20 cellular contexts compared by ENCODE assay signal in genomic region chr13:98350746-98351330, GRCh38.
"Had no signal": no experiment of that assay in that cellular context is flagged by ENCODE, and none has a peak within 500 bp of the region (broad histone marks: within the 10 kb centered on the region; RNA-seq: fewer than 3 reads in every experiment).

No MANE protein-coding gene starts in this region.

- H3K9me3 Mint-ChIP-seq: activated naive CD8-positive, alpha-beta T cell treated with anti-CD3 and anti-CD28 coated beads for 36 hours; immature natural killer cell; naive thymus-derived CD8-positive, alpha-beta T cell; T-helper 2 cell treated with Interferon-gamma antibody and Interleukin-4, amounts not matched to agents 5 μg/mL and 100 μg/mL, for 36 hours had no signal

- DNase-seq: activated CD4-positive, alpha-beta T cell treated with anti-CD3 and anti-CD28 coated beads for 36 hours; activated CD4-positive, alpha-beta T cell treated with anti-CD3 and anti-CD28 coated beads, Interleukin-2, amount 50 U/mL, for 48 hours; activated naive CD4-positive, alpha-beta T cell; activated naive CD8-positive, alpha-beta T cell treated with anti-CD3 and anti-CD28 coated beads for 36 hours; amniotic stem cell; dorsolateral prefrontal cortex; heart left ventricle; immature natural killer cell; mesendoderm; naive thymus-derived CD8-positive, alpha-beta T cell; nucleus accumbens; right cardiac atrium; stimulated activated CD4-positive, alpha-beta T cell treated with anti-CD3 and anti-CD28 coated beads, Interleukin-2, amount 100 ng/mL, for 24 hours; stimulated activated naive CD4-positive, alpha-beta T cell treated with Interleukin-2 at 50 U/mL for 16 hours; substantia nigra; uterus had no signal

- H3K27ac ChIP-seq: cardiac muscle cell, dorsolateral prefrontal cortex, gastroesophageal sphincter, heart left ventricle, tibial nerve, uterus had no signal

- H3K27me3 Mint-ChIP-seq: activated CD4-positive, alpha-beta T cell treated with anti-CD3 and anti-CD28 coated beads for 36 hours; activated naive CD8-positive, alpha-beta T cell treated with anti-CD3 and anti-CD28 coated beads for 36 hours had no signal

- ATAC-seq: activated CD4-positive, alpha-beta T cell treated with anti-CD3 and anti-CD28 coated beads for 36 hours; gastroesophageal sphincter; naive thymus-derived CD8-positive, alpha-beta T cell had no signal

- H3K4me3 Mint-ChIP-seq: activated CD4-positive, alpha-beta T cell treated with anti-CD3 and anti-CD28 coated beads for 36 hours; activated naive CD8-positive, alpha-beta T cell treated with anti-CD3 and anti-CD28 coated beads for 36 hours; immature natural killer cell; naive thymus-derived CD8-positive, alpha-beta T cell; T-helper 2 cell treated with Interferon-gamma antibody and Interleukin-4, amounts not matched to agents 5 μg/mL and 100 μg/mL, for 36 hours had no signal

- H3K4me1 Mint-ChIP-seq: activated CD4-positive, alpha-beta T cell treated with anti-CD3 and anti-CD28 coated beads for 36 hours; activated naive CD8-positive, alpha-beta T cell treated with anti-CD3 and anti-CD28 coated beads for 36 hours; immature natural killer cell; naive thymus-derived CD8-positive, alpha-beta T cell had no signal

- H3K27me3 ChIP-seq: cardiac muscle cell, dorsolateral prefrontal cortex, gastroesophageal sphincter, heart left ventricle, tibial nerve, uterus had no signal

- H3K4me1 ChIP-seq: tibial nerve, uterus had no signal

- H3K36me3 Mint-ChIP-seq: activated naive CD8-positive, alpha-beta T cell treated with anti-CD3 and anti-CD28 coated beads for 36 hours; immature natural killer cell; naive thymus-derived CD8-positive, alpha-beta T cell had no signal

- H3K4me3 ChIP-seq: cardiac muscle cell, dorsolateral prefrontal cortex, gastroesophageal sphincter, heart left ventricle, tibial nerve, uterus had no signal

- H3K36me3 ChIP-seq: cardiac muscle cell, gastroesophageal sphincter, heart left ventricle, tibial nerve, uterus had no signal

- H3K27ac Mint-ChIP-seq: activated CD4-positive, alpha-beta T cell treated with anti-CD3 and anti-CD28 coated beads for 36 hours; activated naive CD8-positive, alpha-beta T cell treated with anti-CD3 and anti-CD28 coated beads for 36 hours; immature natural killer cell; naive thymus-derived CD8-positive, alpha-beta T cell; T-helper 2 cell treated with Interferon-gamma antibody and Interleukin-4, amounts not matched to agents 5 μg/mL and 100 μg/mL, for 36 hours had no signal

- H3K9me3 ChIP-seq: gastroesophageal sphincter, heart left ventricle, tibial nerve, uterus had no signal
